Comparison of ENCODE assay signal across 11 cellular contexts in genomic region chr15:33104276-33104675, GRCh38.
DNase-seq lines count a peak whose midpoint lies in the region; FAIRE-seq and TF ChIP-seq lines count a peak whose summit lies in the region.
"Had no signal": no experiment of that assay in that cellular context is flagged by ENCODE, and none has a peak within 500 bp of the region (broad histone marks: within the 10 kb centered on the region; RNA-seq: fewer than 3 reads in every experiment).

No MANE protein-coding gene starts in this region.

- H3K9me3 ChIP-seq in H1 (ENCODE audit: insufficient read depth in 2 of 2, low read depth in 1 of 2, low read length in 1 of 2), result no peaks in the 10 kb centered on the region
- H3K9me3 ChIP-seq: mucosa of descending colon had no signal

- H3K27me3 Mint-ChIP-seq in activated naive CD4-positive, alpha-beta T cell treated with anti-CD3 and anti-CD28 coated beads, Interleukin-2, amount 50 U/mL, for 24 hours, result no peaks in the 10 kb centered on the region
- no peaks in the 10 kb centered on the region for H3K27me3 Mint-ChIP-seq in stimulated activated naive CD8-positive, alpha-beta T cell treated with anti-CD3 and anti-CD28 coated beads, Interleukin-15, Interleukin-2, amounts not matched to agents 100 ng/mL and 50 ng/mL, for 24 hours

- no peak overlapping the region for H3K27ac ChIP-seq in H1 (ENCODE audit: low read depth, low read length)

- no peaks in the 10 kb centered on the region for H3K79me2 ChIP-seq in H1 (ENCODE audit: control insufficient read depth in 1 of 2, insufficient read depth in 2 of 2, low read length in 2 of 2)

- no peak for TF ChIP-seq CTCF in H1 (IDR thresholded peaks at IDR 0.05; ENCODE audit: control extremely low read depth in 1 of 3, insufficient read depth in 1 of 3, low read depth in 1 of 3, low read length in 3 of 3)

- H3K36me3 ChIP-seq in H1 (ENCODE audit: control insufficient read depth in 2 of 4, insufficient read depth in 4 of 4, low read length in 3 of 4), result no peaks in the 10 kb centered on the region

- no peak overlapping the region for H2BK12ac ChIP-seq in H1 (ENCODE audit: low read depth, low read length)

- peaks cover 28% of the 10 kb centered on the region for H3K4me1 Mint-ChIP-seq in activated naive CD4-positive, alpha-beta T cell treated with anti-CD3 and anti-CD28 coated beads, Interleukin-2, amount 50 U/mL, for 24 hours
- H3K4me1 Mint-ChIP-seq in stimulated activated naive CD8-positive, alpha-beta T cell treated with anti-CD3 and anti-CD28 coated beads, Interleukin-15, Interleukin-2, amounts not matched to agents 100 ng/mL and 50 ng/mL, for 24 hours (ENCODE audit: low read depth), result peaks cover 23% of the 10 kb centered on the region

- TF ChIP-seq EP300 in H1 (IDR thresholded peaks at IDR 0.05; ENCODE audit: borderline replicate concordance in 1 of 2, low read depth in 2 of 2, low read length in 2 of 2), result no peak

- peak; percentile 13 for FAIRE-seq in H1 (lab: Jason Lieb, UNC)
- FAIRE-seq: GM19239 had no signal

- H4K20me1 ChIP-seq in H1 (replicated peaks in 1 of 2; ENCODE audit: control insufficient read depth in 1 of 2, insufficient read depth in 2 of 2, low read length in 2 of 2), result no peaks in the 10 kb centered on the region

- H3K23ac ChIP-seq in H1 (ENCODE audit: insufficient read length), result no peak overlapping the region

- no peak for TF ChIP-seq RAD21 in H1 (IDR thresholded peaks at IDR 0.05 in 1 of 2, conservative IDR thresholded peaks at IDR 0.05 in 1 of 2; ENCODE audit: low read depth in 2 of 2, low read length in 2 of 2)

- H3K9me3 Mint-ChIP-seq in activated naive CD4-positive, alpha-beta T cell treated with anti-CD3 and anti-CD28 coated beads, Interleukin-2, amount 50 U/mL, for 24 hours, result peaks cover 5% of the 10 kb centered on the region
- peaks cover 6% of the 10 kb centered on the region for H3K9me3 Mint-ChIP-seq in stimulated activated naive CD8-positive, alpha-beta T cell treated with anti-CD3 and anti-CD28 coated beads, Interleukin-15, Interleukin-2, amounts not matched to agents 100 ng/mL and 50 ng/mL, for 24 hours

- H2BK120ac ChIP-seq in H1 (replicated peaks; ENCODE audit: low read depth, low read length), result no peak overlapping the region

- no peaks in the 10 kb centered on the region for H3K4me1 ChIP-seq in H1 (replicated peaks in 1 of 4; ENCODE audit: control insufficient read depth in 3 of 4, insufficient read depth in 4 of 4, low read length in 3 of 4)

- no peak overlapping the region for H3K4me2 ChIP-seq in H1 (ENCODE audit: insufficient read depth in 1 of 2, low read depth in 2 of 2, low read length in 2 of 2)

- H2AFZ ChIP-seq in H1 (ENCODE audit: low read length), result no peak overlapping the region

- H4K91ac ChIP-seq in H1 (replicated peaks; ENCODE audit: insufficient read length, low read length), result no peak overlapping the region

- H3K18ac ChIP-seq in H1 (ENCODE audit: extremely low read depth, low read length), result no peak overlapping the region

- no peak overlapping the region for H4K5ac ChIP-seq in H1 (ENCODE audit: insufficient read length, low read depth, low read length)

- H3K4ac ChIP-seq in H1 (replicated peaks; ENCODE audit: insufficient read length, low read depth, low read length), result no peak overlapping the region

- peak overlapping the region; percentile 56 for H3K4me3 Mint-ChIP-seq in activated naive CD4-positive, alpha-beta T cell treated with anti-CD3 and anti-CD28 coated beads, Interleukin-2, amount 50 U/mL, for 24 hours
- H3K4me3 Mint-ChIP-seq in stimulated activated naive CD8-positive, alpha-beta T cell treated with anti-CD3 and anti-CD28 coated beads, Interleukin-15, Interleukin-2, amounts not matched to agents 100 ng/mL and 50 ng/mL, for 24 hours, result peak overlapping the region; percentile 27

- in situ Hi-C loops in SK-MEL-5 (cut with HindIII; ENCODE audit: low pct_unique_long_range_greater_than_20kb, low sequenced_read_pairs), result no loop called here
- in situ Hi-C loops in KBM-7 (cut with MboI; ENCODE audit: low pct_unique_long_range_greater_than_20kb, low sequenced_read_pairs), result no loop called here

- POLR2A ChIA-PET in H1 (lab: Charles Lee; ENCODE audit: partially characterized antibody), result no interaction called here

- no peaks in the 10 kb centered on the region; the same call in 1 of the 2 replicates for H3K23me2 ChIP-seq in H1 (ENCODE audit: low read depth, low read length)

- peak overlapping the region; percentile 21 for H3K27ac Mint-ChIP-seq in activated naive CD4-positive, alpha-beta T cell treated with anti-CD3 and anti-CD28 coated beads, Interleukin-2, amount 50 U/mL, for 24 hours
- H3K27ac Mint-ChIP-seq in stimulated activated naive CD8-positive, alpha-beta T cell treated with anti-CD3 and anti-CD28 coated beads, Interleukin-15, Interleukin-2, amounts not matched to agents 100 ng/mL and 50 ng/mL, for 24 hours, result no peak overlapping the region

- no peak overlapping the region for H3K56ac ChIP-seq in H1 (replicated peaks; ENCODE audit: insufficient read length, low read depth, low read length)

- no peak overlapping the region for H3K9ac ChIP-seq in H1 (replicated peaks in 1 of 4; ENCODE audit: extremely low read depth in 1 of 4, low read depth in 3 of 4, low read length in 3 of 4)

- H2AK5ac ChIP-seq in H1 (ENCODE audit: low read depth, low read length), result no peak overlapping the region

- H3K79me1 ChIP-seq in H1 (ENCODE audit: low read depth, low read length), result no peaks in the 10 kb centered on the region

- no peak overlapping the region for H3K14ac ChIP-seq in H1 (ENCODE audit: insufficient read length)

- no peak overlapping the region for H3K4me3 ChIP-seq in H1 (ENCODE audit: extremely low read depth in 1 of 4, insufficient read depth in 2 of 4, low read depth in 3 of 4, low read length in 4 of 4)
- H3K4me3 ChIP-seq: mucosa of descending colon had no signal

- no peaks in the 10 kb centered on the region for H3K27me3 ChIP-seq in H1 (replicated peaks in 1 of 4; ENCODE audit: control insufficient read depth in 3 of 4, extremely low read depth in 1 of 4, insufficient read depth in 3 of 4, low read length in 3 of 4)

- H2BK5ac ChIP-seq in H1 (ENCODE audit: low read depth, low read length), result no peak overlapping the region

- TF ChIP-seq POLR2A in H1 (IDR thresholded peaks at IDR 0.05; ENCODE audit: control extremely low read depth in 1 of 2, low read depth in 2 of 2, low read length in 2 of 2), result no peak

- H3K36me3 Mint-ChIP-seq in activated naive CD4-positive, alpha-beta T cell treated with anti-CD3 and anti-CD28 coated beads, Interleukin-2, amount 50 U/mL, for 24 hours, result peaks cover 5% of the 10 kb centered on the region
- no peaks in the 10 kb centered on the region for H3K36me3 Mint-ChIP-seq in stimulated activated naive CD8-positive, alpha-beta T cell treated with anti-CD3 and anti-CD28 coated beads, Interleukin-15, Interleukin-2, amounts not matched to agents 100 ng/mL and 50 ng/mL, for 24 hours (ENCODE audit: low read depth)

- CTCF ChIA-PET in H1 (lab: Charles Lee; ENCODE audit: partially characterized antibody), result interaction anchor here (1.2 to 4.2 kb wide), 3 partner anchors 17 to 168 kb away, joined by 3 to 14 read pairs (median 4); no protein-coding TSS in a partner anchor

- H4K8ac ChIP-seq in H1 (ENCODE audit: extremely low read depth, insufficient read depth, low read length), result no peak overlapping the region

- no peak for DNase-seq in activated naive CD4-positive, alpha-beta T cell treated with Interleukin-2 at 50 U/mL for 16 hours
- DNase-seq in SK-MEL-5 (ENCODE audit: low read depth, low spot score) (peak; percentile 55), H1 (ENCODE audit: low read depth in 1 of 2, low spot score in 2 of 2) (no peak), KBM-7 (no peak), SIG-M5 treated with dmso at 0.1 percent for 504 hours (lab: John Stamatoyannopoulos, UW; ENCODE audit: unreplicated experiment) (no peak), NAMALWA (ENCODE audit: low spot score) (no peak)
- DNase-seq: mucosa of descending colon, NCI-H510A had no signal

- no peak overlapping the region for H2BK15ac ChIP-seq in H1 (ENCODE audit: low read length)

- WGBS in H1 (ENCODE audit: extremely low coverage in 1 of 2, insufficient coverage in 1 of 2, insufficient read length in 1 of 2, insufficient replicate concordance in 2 of 2, low coverage in 1 of 2, low lambda C conversion rate in 2 of 2, missing lambda C conversion rate in 1 of 2), 2 experiments, result 86% methylated on average over 3 of the region's 3 CpGs; no CpG with 5 or more reads in 1 of the 2 experiments

- no peak overlapping the region for H2BK20ac ChIP-seq in H1 (ENCODE audit: low read length)

TF ChIP-seq in H1, 55 proteins besides CTCF, POLR2A, EP300 and RAD21:
- TF ChIP-seq CBX5 (IDR thresholded peaks at IDR 0.05; ENCODE audit: low read depth, low read length) (no peak), TAF1 (IDR thresholded peaks at IDR 0.05; ENCODE audit: low read depth, low read length) (no peak), ATF3 (IDR thresholded peaks at IDR 0.05; ENCODE audit: insufficient read depth, low read depth, low read length) (no peak), SAP30 (IDR thresholded peaks at IDR 0.05; ENCODE audit: insufficient read depth, insufficient replicate concordance, low read length) (no peak), SP2 (IDR thresholded peaks at IDR 0.05; ENCODE audit: low read length) (no peak), JUND (IDR thresholded peaks at IDR 0.05; ENCODE audit: low read length) (no peak), EZH2 (IDR thresholded peaks at IDR 0.05; ENCODE audit: low read depth, low read length, severe bottlenecking) (no peak), CHD1 (IDR thresholded peaks at IDR 0.05; ENCODE audit: low read depth, low read length) (no peak)
- TF ChIP-seq, protein P1, sequence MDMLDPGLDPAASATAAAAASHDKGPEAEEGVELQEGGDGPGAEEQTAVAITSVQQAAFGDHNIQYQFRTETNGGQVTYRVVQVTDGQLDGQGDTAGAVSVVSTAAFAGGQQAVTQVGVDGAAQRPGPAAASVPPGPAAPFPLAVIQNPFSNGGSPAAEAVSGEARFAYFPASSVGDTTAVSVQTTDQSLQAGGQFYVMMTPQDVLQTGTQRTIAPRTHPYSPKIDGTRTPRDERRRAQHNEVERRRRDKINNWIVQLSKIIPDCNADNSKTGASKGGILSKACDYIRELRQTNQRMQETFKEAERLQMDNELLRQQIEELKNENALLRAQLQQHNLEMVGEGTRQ (IDR thresholded peaks at IDR 0.05; ENCODE audit: low read length), result no peak
TF ChIP-seq in H1: peak in this region for 0.
